ENCODE assay signal across 19 cellular contexts in genomic region chr1:43463461-43463860, GRCh38. TPM values are rescaled to one million over a fixed set of nuclear protein-coding genes. Genes with fewer than 3 reads are reported as not detected.
DNase-seq lines count a peak whose midpoint lies in the region; ATAC-seq and TF ChIP-seq lines count a peak whose summit lies in the region.
"Had no signal": no experiment of that assay in that cellular context is flagged by ENCODE, and none has a peak within 500 bp of the region (broad histone marks: within the 10 kb centered on the region; RNA-seq: fewer than 3 reads in every experiment).

No MANE protein-coding gene starts in this region.

- H3K27me3 ChIP-seq in SK-N-SH (ENCODE audit: insufficient read depth) = no peaks in the 10 kb centered on the region
- H3K27me3 ChIP-seq in RWPE2 (ENCODE audit: insufficient read depth, poor library complexity, severe bottlenecking) = no peaks in the 10 kb centered on the region

- POLR2A ChIA-PET in SK-N-SH (lab: Yijun Ruan, JAX) = no interaction called here

- H3K4me3 ChIP-seq in SK-N-SH (ENCODE audit: low read depth in 2 of 2, low read length in 1 of 2) (no peak overlapping the region), RWPE2 (ENCODE audit: severe bottlenecking) (no peak overlapping the region), fibroblast of the aortic adventitia (ENCODE audit: low read depth, low read length) (no peak overlapping the region)
- H3K4me3 ChIP-seq: MG63 had no signal

- DNase-seq in SK-N-SH = no peak
- no peak for DNase-seq in RWPE2 (ENCODE audit: low spot score)
- DNase-seq in fibroblast of the aortic adventitia (ENCODE audit: low read depth) = peak; percentile 42
- no peak for DNase-seq in stimulated activated naive CD4-positive, alpha-beta T cell (lab: John Stamatoyannopoulos, UW)
- no peak for DNase-seq in globus pallidus (ENCODE audit: low spot score)
- DNase-seq: Calu3, KBM-7, MG63, NCI-H1105 treated with DMSO at 0.1 percent for 48 hours, NCI-H146, NCI-H2029 treated with DMSO at 0.1 percent for 48 hours, NCI-H2227 treated with DMSO at 0.1 percent for 48 hours, NCI-H524 treated with DMSO at 0.1 percent for 48 hours, SIG-M5 had no signal

- TF ChIP-seq EP300 in SK-N-SH (IDR thresholded peaks at IDR 0.05; ENCODE audit: borderline replicate concordance in 1 of 2, low read depth in 1 of 2, low read length in 1 of 2) = no peak

- no peaks in the 10 kb centered on the region for H3K9me3 ChIP-seq in SK-N-SH
- H3K9me3 ChIP-seq in RWPE2 (ENCODE audit: severe bottlenecking) = peaks cover 2% of the 10 kb centered on the region
- H3K9me3 ChIP-seq: MG63 had no signal

- peak overlapping the region; percentile 51; the same call in 1 of the 2 replicates for H2AFZ ChIP-seq in SK-N-SH (ENCODE audit: low read depth)

- no peak overlapping the region for H3K27ac ChIP-seq in SK-N-SH (ENCODE audit: low read depth in 2 of 2, low read length in 1 of 2)
- peak overlapping the region; percentile 0 for H3K27ac ChIP-seq in RWPE2 (ENCODE audit: poor library complexity, severe bottlenecking)

- H3K4me2 ChIP-seq in SK-N-SH = no peak overlapping the region

- H3K36me3 ChIP-seq in SK-N-SH (replicated peaks in 1 of 2; ENCODE audit: control insufficient read depth in 1 of 2, insufficient read depth in 2 of 2, low read length in 1 of 2) (no peaks in the 10 kb centered on the region), RWPE2 (ENCODE audit: low read depth) (no peaks in the 10 kb centered on the region)
- H3K36me3 ChIP-seq: MG63 had no signal

- no peak overlapping the region for H3K9ac ChIP-seq in SK-N-SH

- no peaks in the 10 kb centered on the region for H4K20me1 ChIP-seq in SK-N-SH (ENCODE audit: insufficient read depth)

- H3K4me1 ChIP-seq in SK-N-SH (ENCODE audit: control insufficient read depth in 1 of 2, insufficient read depth in 2 of 2, low read depth in 1 of 2, low read length in 1 of 2) (peaks cover 0 to 15% of the 10 kb centered on the region in 2 experiments; a peak in 1 of 4 replicates), RWPE2 (ENCODE audit: insufficient read depth, poor library complexity, severe bottlenecking) (peaks cover 5% of the 10 kb centered on the region)

- TF ChIP-seq RAD21 in SK-N-SH (IDR thresholded peaks at IDR 0.05; ENCODE audit: low read length) = no peak

- H3K9me2 ChIP-seq in SK-N-SH = no peaks in the 10 kb centered on the region

- CTCF ChIA-PET in SK-N-SH (lab: Yijun Ruan, JAX) = no interaction called here

- ATAC-seq in SK-N-SH treated with all-trans-retinoic acid at 6 μM for 48 hours (no peak), RWPE2 (ENCODE audit: low read depth) (no peak), GM21528 (IDR thresholded peaks at IDR 0.05; ENCODE audit: low FRiP score, unreplicated experiment) (no peak), HG03039 (IDR thresholded peaks at IDR 0.05; ENCODE audit: unreplicated experiment) (no peak)
- ATAC-seq: HCT116 had no signal

- WGBS in SK-N-SH (ENCODE audit: low lambda C conversion rate) = 75% methylated on average over 2 of the region's 2 CpGs

- no peaks in the 10 kb centered on the region for H3K79me2 ChIP-seq in SK-N-SH (ENCODE audit: insufficient read depth)

- TF ChIP-seq CTCF in SK-N-SH (IDR thresholded peaks at IDR 0.05) (no peak), RWPE2 (IDR thresholded peaks at IDR 0.05; ENCODE audit: poor library complexity, severe bottlenecking) (no peak), fibroblast of the aortic adventitia (IDR thresholded peaks at IDR 0.05; ENCODE audit: insufficient read depth, low read length) (no peak)

- no peaks in the 10 kb centered on the region for H3F3A ChIP-seq in SK-N-SH (replicated peaks; ENCODE audit: insufficient read depth)

TF ChIP-seq in SK-N-SH, 30 proteins besides CTCF, POLR2A, EP300 and RAD21 (continues in another document):
- TF ChIP-seq GATA2 (CRISPR knock-in tag; IDR thresholded peaks at IDR 0.05) = no peak
- no peak for TF ChIP-seq RFX5 (IDR thresholded peaks at IDR 0.05; ENCODE audit: low read length)
- TF ChIP-seq FOXJ3 (CRISPR knock-in tag; IDR thresholded peaks at IDR 0.05) = no peak
- TF ChIP-seq CHD2 (IDR thresholded peaks at IDR 0.05; ENCODE audit: low read length, partially characterized antibody) = no peak
- no peak for TF ChIP-seq REST (IDR thresholded peaks at IDR 0.05; ENCODE audit: low read depth, low read length)
- TF ChIP-seq TAF1 (IDR thresholded peaks at IDR 0.05; ENCODE audit: borderline replicate concordance, low read depth, low read length) = no peak
- TF ChIP-seq JUND (IDR thresholded peaks at IDR 0.05) = no peak
- no peak for TF ChIP-seq RXRA (IDR thresholded peaks at IDR 0.05; ENCODE audit: borderline replicate concordance, low read depth)
- TF ChIP-seq TCF12 (IDR thresholded peaks at IDR 0.05) = no peak
- no peak for TF ChIP-seq RCOR1 (IDR thresholded peaks at IDR 0.05; ENCODE audit: low read length)

TF ChIP-seq in SK-N-SH treated with all-trans-retinoic acid at 6 μM for 48 hours, 23 proteins besides CTCF, POLR2A, EP300 and RAD21:
- TF ChIP-seq GLIS3 (CRISPR knock-in tag; IDR thresholded peaks at IDR 0.05) (no peak), ISL1 (CRISPR knock-in tag; IDR thresholded peaks at IDR 0.05) (no peak), ZNF565 (CRISPR knock-in tag; conservative IDR thresholded peaks at IDR 0.05; ENCODE audit: low read depth) (no peak), TCF4 (CRISPR knock-in tag; IDR thresholded peaks at IDR 0.05; ENCODE audit: borderline replicate concordance) (no peak), ZFP30 (CRISPR knock-in tag; IDR thresholded peaks at IDR 0.05) (no peak), ESRRG (CRISPR knock-in tag; IDR thresholded peaks at IDR 0.05) (no peak), ZC3H10 (CRISPR knock-in tag; IDR thresholded peaks at IDR 0.05) (no peak), PPARA (CRISPR knock-in tag; IDR thresholded peaks at IDR 0.05; ENCODE audit: borderline replicate concordance) (no peak), ARNTL (CRISPR knock-in tag; IDR thresholded peaks at IDR 0.05; ENCODE audit: borderline replicate concordance, low read depth) (no peak), BACH2 (CRISPR knock-in tag; IDR thresholded peaks at IDR 0.05; ENCODE audit: borderline replicate concordance) (no peak), ZNF70 (CRISPR knock-in tag; IDR thresholded peaks at IDR 0.05) (no peak), SNAI2 (CRISPR knock-in tag; IDR thresholded peaks at IDR 0.05) (no peak), OSR1 (CRISPR knock-in tag; IDR thresholded peaks at IDR 0.05) (no peak), ZFP3 (CRISPR knock-in tag; IDR thresholded peaks at IDR 0.05) (no peak), RARB (CRISPR knock-in tag; IDR thresholded peaks at IDR 0.05) (no peak), TOX (CRISPR knock-in tag; IDR thresholded peaks at IDR 0.05; ENCODE audit: borderline replicate concordance) (no peak)
- TF ChIP-seq, protein P1, sequence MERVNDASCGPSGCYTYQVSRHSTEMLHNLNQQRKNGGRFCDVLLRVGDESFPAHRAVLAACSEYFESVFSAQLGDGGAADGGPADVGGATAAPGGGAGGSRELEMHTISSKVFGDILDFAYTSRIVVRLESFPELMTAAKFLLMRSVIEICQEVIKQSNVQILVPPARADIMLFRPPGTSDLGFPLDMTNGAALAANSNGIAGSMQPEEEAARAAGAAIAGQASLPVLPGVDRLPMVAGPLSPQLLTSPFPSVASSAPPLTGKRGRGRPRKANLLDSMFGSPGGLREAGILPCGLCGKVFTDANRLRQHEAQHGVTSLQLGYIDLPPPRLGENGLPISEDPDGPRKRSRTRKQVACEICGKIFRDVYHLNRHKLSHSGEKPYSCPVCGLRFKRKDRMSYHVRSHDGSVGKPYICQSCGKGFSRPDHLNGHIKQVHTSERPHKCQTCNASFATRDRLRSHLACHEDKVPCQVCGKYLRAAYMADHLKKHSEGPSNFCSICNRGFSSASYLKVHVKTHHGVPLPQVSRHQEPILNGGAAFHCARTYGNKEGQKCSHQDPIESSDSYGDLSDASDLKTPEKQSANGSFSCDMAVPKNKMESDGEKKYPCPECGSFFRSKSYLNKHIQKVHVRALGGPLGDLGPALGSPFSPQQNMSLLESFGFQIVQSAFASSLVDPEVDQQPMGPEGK (CRISPR knock-in tag; IDR thresholded peaks at IDR 0.05; ENCODE audit: borderline replicate concordance) = no peak
- TF ChIP-seq, protein P2, sequence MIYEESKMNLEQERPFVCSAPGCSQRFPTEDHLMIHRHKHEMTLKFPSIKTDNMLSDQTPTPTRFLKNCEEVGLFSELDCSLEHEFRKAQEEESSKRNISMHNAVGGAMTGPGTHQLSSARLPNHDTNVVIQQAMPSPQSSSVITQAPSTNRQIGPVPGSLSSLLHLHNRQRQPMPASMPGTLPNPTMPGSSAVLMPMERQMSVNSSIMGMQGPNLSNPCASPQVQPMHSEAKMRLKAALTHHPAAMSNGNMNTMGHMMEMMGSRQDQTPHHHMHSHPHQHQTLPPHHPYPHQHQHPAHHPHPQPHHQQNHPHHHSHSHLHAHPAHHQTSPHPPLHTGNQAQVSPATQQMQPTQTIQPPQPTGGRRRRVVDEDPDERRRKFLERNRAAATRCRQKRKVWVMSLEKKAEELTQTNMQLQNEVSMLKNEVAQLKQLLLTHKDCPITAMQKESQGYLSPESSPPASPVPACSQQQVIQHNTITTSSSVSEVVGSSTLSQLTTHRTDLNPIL (CRISPR knock-in tag; IDR thresholded peaks at IDR 0.05; ENCODE audit: low read depth) = no peak
- TF ChIP-seq, protein P3, sequence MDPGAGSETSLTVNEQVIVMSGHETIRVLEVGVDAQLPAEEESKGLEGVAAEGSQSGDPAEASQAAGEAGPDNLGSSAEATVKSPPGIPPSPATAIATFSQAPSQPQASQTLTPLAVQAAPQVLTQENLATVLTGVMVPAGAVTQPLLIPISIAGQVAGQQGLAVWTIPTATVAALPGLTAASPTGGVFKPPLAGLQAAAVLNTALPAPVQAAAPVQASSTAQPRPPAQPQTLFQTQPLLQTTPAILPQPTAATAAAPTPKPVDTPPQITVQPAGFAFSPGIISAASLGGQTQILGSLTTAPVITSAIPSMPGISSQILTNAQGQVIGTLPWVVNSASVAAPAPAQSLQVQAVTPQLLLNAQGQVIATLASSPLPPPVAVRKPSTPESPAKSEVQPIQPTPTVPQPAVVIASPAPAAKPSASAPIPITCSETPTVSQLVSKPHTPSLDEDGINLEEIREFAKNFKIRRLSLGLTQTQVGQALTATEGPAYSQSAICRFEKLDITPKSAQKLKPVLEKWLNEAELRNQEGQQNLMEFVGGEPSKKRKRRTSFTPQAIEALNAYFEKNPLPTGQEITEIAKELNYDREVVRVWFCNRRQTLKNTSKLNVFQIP (CRISPR knock-in tag; IDR thresholded peaks at IDR 0.05; ENCODE audit: borderline replicate concordance, low read depth) = no peak
TF ChIP-seq in SK-N-SH treated with all-trans-retinoic acid at 6 μM for 48 hours: peak in this region for 0.

RNA-seq across cellular contexts. Expression of gene HYI, which starts 9.7 kb away (rescaled TPM):
- polyA plus RNA-seq in SK-N-SH (2012; rRNA removed) = 6.8 and 11.1 TPM in 2 replicates
- polyA plus RNA-seq in SK-N-SH (2012; cell fraction: cytosol; rRNA removed) = 3.3 and 5.5 TPM in 2 replicates
- polyA plus RNA-seq in SK-N-SH (2012; cell fraction: nucleus; rRNA removed) = 23.7 and 41.7 TPM in 2 replicates
- total RNA-seq in fibroblast of the aortic adventitia (ENCODE audit: low replicate concordance) = 24.0 and 33.2 TPM in 2 replicates
- total RNA-seq: A172 had no signal
